In the genomic region with DNA sequence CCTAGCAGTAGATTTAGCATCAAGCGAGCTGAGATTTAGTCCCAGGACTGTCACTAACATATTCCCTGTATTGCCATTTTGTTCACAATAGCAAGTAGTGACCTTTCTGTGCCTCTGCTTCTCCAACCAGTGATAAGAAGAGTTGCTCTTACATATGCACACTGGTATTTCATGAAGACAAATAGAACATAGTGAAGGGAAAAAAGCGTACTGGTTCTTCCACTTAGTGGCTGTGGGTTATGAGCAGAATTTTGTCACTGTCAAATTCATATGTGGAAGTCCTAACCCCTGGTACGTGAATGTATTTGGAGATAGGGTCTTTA, we compare ENCODE assay signal across 22 cellular contexts. TPM values are rescaled to one million over a fixed set of nuclear protein-coding genes. Genes with fewer than 3 reads are reported as not detected.
DNase-seq lines count a peak whose midpoint lies in the region; ATAC-seq, FAIRE-seq and TF ChIP-seq lines count a peak whose summit lies in the region.
"Had no signal": no experiment of that assay in that cellular context is flagged by ENCODE, and none has a peak within 500 bp of the region (broad histone marks: within the 10 kb centered on the region; RNA-seq: fewer than 3 reads in every experiment).

No MANE protein-coding gene starts in this region.

- H3K14ac ChIP-seq in IMR-90 (replicated peaks; ENCODE audit: low read depth, low read length): 0 out of 2 replicates have a peak overlapping the region, but pooled peaks have one; percentile 23

- no CpG with 5 or more reads among the region's 3 CpGs for WGBS in IMR-90 (ENCODE audit: extremely low coverage in 2 of 2, insufficient read length in 1 of 2), 2 experiments
- 55% methylated on average over 3 of the region's 3 CpGs for WGBS in suprapubic skin

- H3K4me3 ChIP-seq in IMR-90 (ENCODE audit: insufficient read depth, low read depth, low read length) (no peak overlapping the region), muscle layer of duodenum (ENCODE audit: low read depth in 1 of 2, low read length in 2 of 2) (no peak overlapping the region), suprapubic skin (no peak overlapping the region)
- H3K4me3 ChIP-seq: SK-N-MC, spleen had no signal

- no peak overlapping the region for H4K8ac ChIP-seq in IMR-90 (ENCODE audit: low read depth in 2 of 2, low read length in 2 of 2)

- TF ChIP-seq RAD21 in IMR-90 (IDR thresholded peaks at IDR 0.05; ENCODE audit: low read length): no peak

- dilution Hi-C loops in IMR-90 (cut with HindIII; ENCODE audit: low sequenced_read_pairs, unreplicated experiment): no loop called here

- no peaks in the 10 kb centered on the region for H3K79me1 ChIP-seq in IMR-90 (ENCODE audit: low read depth in 1 of 2, low read length in 2 of 2)

- TF ChIP-seq CTCF in IMR-90 (conservative IDR thresholded peaks at IDR 0.05; ENCODE audit: low read depth, low read length): no peak
- no peak for TF ChIP-seq CTCF in suprapubic skin (IDR thresholded peaks at IDR 0.05)

- TF ChIP-seq POLR2A in IMR-90 (IDR thresholded peaks at IDR 0.05; ENCODE audit: low read depth, low read length) (no peak), suprapubic skin (IDR thresholded peaks at IDR 0.05) (no peak), GM12892 (IDR thresholded peaks at IDR 0.05; ENCODE audit: low read depth, low read length) (no peak)

- H3K4me1 ChIP-seq in IMR-90 (ENCODE audit: control insufficient read depth, insufficient read depth, low read length) (peaks cover 3% of the 10 kb centered on the region), muscle layer of duodenum (ENCODE audit: control insufficient read depth in 1 of 2, insufficient read depth in 2 of 2, low read length in 2 of 2) (peaks cover 0 to 6% of the 10 kb centered on the region in 2 donors), suprapubic skin (peaks cover 3% of the 10 kb centered on the region)
- H3K4me1 ChIP-seq: spleen had no signal

- no peak for TF ChIP-seq EP300 in suprapubic skin (IDR thresholded peaks at IDR 0.05)

- 0 out of 2 replicates have a peak, but pooled peaks cover 2% of the 10 kb centered on the region for H3K9me1 ChIP-seq in IMR-90 (ENCODE audit: insufficient read depth, low read length)

- CTCF ChIA-PET in IMR-90 (lab: Yijun Ruan, JAX): no interaction called here

- no peaks in the 10 kb centered on the region for H4K20me1 ChIP-seq in IMR-90 (ENCODE audit: insufficient read depth, low read length)

- in situ Hi-C loops in IMR-90 (cut with MboI; ENCODE audit: low sequenced_read_pairs): no loop called here

- H3K27ac ChIP-seq in IMR-90 (ENCODE audit: insufficient read depth, low read length) (no peak overlapping the region), muscle layer of duodenum (ENCODE audit: low read length) (peak overlapping the region; percentile 53), suprapubic skin (peak overlapping the region; percentile 37)
- H3K27ac ChIP-seq: SK-N-MC, spleen, WERI-Rb-1 had no signal

- H2AFZ ChIP-seq in IMR-90 (replicated peaks; ENCODE audit: low read length, poor library complexity): no peak overlapping the region

- DNase-seq in IMR-90 (no peak), Right ventricle myocardium superior (no peak), suprapubic skin (ENCODE audit: low spot score in 2 of 2) (no peak), GM12892 (ENCODE audit: insufficient read length) (no peak), DMS153 treated with DMSO at 0.1 percent for 48 hours (lab: John Stamatoyannopoulos, UW; ENCODE audit: unreplicated experiment) (no peak), NCI-H1694 (lab: John Stamatoyannopoulos, UW) (no peak)
- DNase-seq: activated CD4-positive, alpha-beta T cell treated with anti-CD3 and anti-CD28 coated beads, Interleukin-2, amount 10 ng/mL, durations not matched to agents 7 days and 5 days; activated CD8-positive, alpha-beta memory T cell treated with anti-CD3 and anti-CD28 coated beads, Interleukin-2, amount 10 ng/mL, durations not matched to agents 7 days and 5 days; CD4-positive, CD25-positive, alpha-beta regulatory T cell; dermis blood vessel endothelial cell; left colon; MV-4-11; NCI-H1694 treated with DMSO at 0.1 percent for 48 hours; NCI-H69; spleen; stimulated activated CD4-positive, alpha-beta T cell treated with anti-CD3 and anti-CD28 coated beads, Interleukin-4, amount 100 ng/mL, for 1 hour; stimulated activated naive CD8-positive, alpha-beta T cell treated with anti-CD3 and anti-CD28 coated beads, Interleukin-15, Interleukin-2, amounts not matched to agents 100 U/mL and 50 U/mL, for 24 hours; WERI-Rb-1 had no signal

- H2BK20ac ChIP-seq in IMR-90 (ENCODE audit: low read depth, low read length): no peak overlapping the region; the same call in 1 of the 2 replicates

- no peak overlapping the region for H4K91ac ChIP-seq in IMR-90 (ENCODE audit: insufficient read depth, low read depth, low read length)

- FAIRE-seq in GM12892 (lab: Jason Lieb, UNC): no peak

- no peak overlapping the region for H3K23ac ChIP-seq in IMR-90 (ENCODE audit: low read depth, low read length)

- no TSS peak for BruUV-seq in IMR-90 (replicated peaks; lab: Mats Ljungman, UMichigan)

- H3K9ac ChIP-seq in IMR-90 (ENCODE audit: low read depth, low read length): no peak overlapping the region

- ATAC-seq in IMR-90 (ENCODE audit: low read depth) (no peak), Right ventricle myocardium superior (ENCODE audit: poor library complexity) (peak; percentile 61), GM18873 (IDR thresholded peaks at IDR 0.05; ENCODE audit: low FRiP score, unreplicated experiment) (no peak)
- ATAC-seq: activated CD8-positive, alpha-beta memory T cell treated with anti-CD3 and anti-CD28 coated beads, Interleukin-2, amount 10 ng/mL, durations not matched to agents 7 days and 5 days; activated naive CD4-positive, alpha-beta T cell treated with anti-CD3 and anti-CD28 coated beads, Interleukin-2, amount 50 U/mL, for 72 hours; left colon; stimulated activated naive CD8-positive, alpha-beta T cell treated with anti-CD3 and anti-CD28 coated beads, Interleukin-15, Interleukin-2, amounts not matched to agents 100 U/mL and 50 U/mL, for 24 hours had no signal

- no peak overlapping the region for H2BK120ac ChIP-seq in IMR-90 (ENCODE audit: low read depth, low read length)

- H2BK15ac ChIP-seq in IMR-90 (ENCODE audit: low read depth, low read length): no peak overlapping the region

- intact Hi-C loops in IMR-90 (cut with micrococcal nuclease) (no loop called here), Right ventricle myocardium superior (cut with DNase I) (no loop called here)

- POLR2A ChIA-PET in IMR-90 (lab: Charles Lee; ENCODE audit: unreplicated experiment): no interaction called here

- no peak overlapping the region for H2AK9ac ChIP-seq in IMR-90 (replicated peaks; ENCODE audit: low read depth, low read length, poor library complexity)

- H3K9me3 ChIP-seq in IMR-90 (ENCODE audit: control insufficient read depth, insufficient read depth, low read length): peaks cover 1% of the 10 kb centered on the region; the same call in 1 of the 2 replicates
- H3K9me3 ChIP-seq in muscle layer of duodenum (ENCODE audit: control insufficient read depth in 1 of 2, low read length in 2 of 2): peaks cover 0 to under 1% of the 10 kb centered on the region in 2 donors
- no peaks in the 10 kb centered on the region for H3K9me3 ChIP-seq in suprapubic skin

- H3K36me3 ChIP-seq in IMR-90 (ENCODE audit: control insufficient read depth, insufficient read depth, low read length): no peaks in the 10 kb centered on the region
- no peaks in the 10 kb centered on the region for H3K36me3 ChIP-seq in muscle layer of duodenum (ENCODE audit: control insufficient read depth in 1 of 2, insufficient read depth in 2 of 2, low read length in 2 of 2)
- H3K36me3 ChIP-seq in suprapubic skin: no peaks in the 10 kb centered on the region
- H3K36me3 ChIP-seq: spleen, WERI-Rb-1 had no signal

- H2AK5ac ChIP-seq in IMR-90 (ENCODE audit: low read depth, low read length): no peak overlapping the region

- H3K4me2 ChIP-seq in IMR-90 (ENCODE audit: low read depth, low read length): peak overlapping the region; percentile 65

- no peak overlapping the region for H2BK5ac ChIP-seq in IMR-90 (ENCODE audit: low read depth, low read length, poor library complexity, severe bottlenecking)

- no peak overlapping the region for H3K56ac ChIP-seq in IMR-90 (ENCODE audit: extremely low read depth, insufficient read depth, low read length)

- H3K4ac ChIP-seq in IMR-90 (ENCODE audit: low read depth, low read length): no peak overlapping the region

- H4K5ac ChIP-seq in IMR-90 (ENCODE audit: low read depth, low read length): no peak overlapping the region

- H3K27me3 ChIP-seq in IMR-90 (ENCODE audit: control insufficient read depth, insufficient read depth, low read length): no peaks in the 10 kb centered on the region
- no peaks in the 10 kb centered on the region for H3K27me3 ChIP-seq in muscle layer of duodenum (ENCODE audit: low read depth, low read length)
- H3K27me3 ChIP-seq in suprapubic skin: no peaks in the 10 kb centered on the region
- H3K27me3 ChIP-seq: spleen had no signal

- no peak overlapping the region; the same call in 1 of the 2 replicates for H3K18ac ChIP-seq in IMR-90 (ENCODE audit: low read depth, low read length)

TF ChIP-seq in IMR-90, 13 proteins besides CTCF, POLR2A, EP300 and RAD21:
- no peak for TF ChIP-seq MAZ (IDR thresholded peaks at IDR 0.05; ENCODE audit: borderline replicate concordance, low read depth, low read length)
- no peak for TF ChIP-seq RFX5 (IDR thresholded peaks at IDR 0.05; ENCODE audit: low read depth, low read length)
- no peak for TF ChIP-seq USF2 (IDR thresholded peaks at IDR 0.05; ENCODE audit: low read depth, low read length)

RNA-seq across cellular contexts. Expression of gene PPFIBP1, which starts 12.3 kb away (rescaled TPM):
- total RNA-seq in IMR-90 (2012; rRNA removed) (72.2 and 78.6 TPM in 2 replicates), Right ventricle myocardium superior (292 TPM), suprapubic skin (100 to 1,000 TPM in 1 of 4 donors, 10 to 100 TPM in 3; 48.6 to 148 (median 74.8) TPM)
- polyA plus RNA-seq in IMR-90 (2012; rRNA removed): 27.5 and 30.4 TPM in 2 replicates
- 6.9 and 9.1 TPM in 2 replicates for polyA plus RNA-seq in IMR-90 (2012; cell fraction: cytosol; rRNA removed)
- polyA plus RNA-seq in IMR-90 (2012; cell fraction: nucleus; rRNA removed; ENCODE audit: low replicate concordance): 14.5 and 64.6 TPM in 2 replicates
- 16.9 TPM for polyA plus RNA-seq in GM12892 (2012; ENCODE audit: missing spikeins)
